Comparison of ENCODE assay signal across 32 cellular contexts in genomic region chr7:140067052-140067451, GRCh38. TPM values are rescaled to one million over a fixed set of nuclear protein-coding genes. Genes with fewer than 3 reads are reported as not detected.
"Had no signal": no experiment of that assay in that cellular context is flagged by ENCODE, and none has a peak within 500 bp of the region (broad histone marks: within the 10 kb centered on the region; RNA-seq: fewer than 3 reads in every experiment).

No MANE protein-coding gene starts in this region.

- H3K4me1 Mint-ChIP-seq: nephron; neural progenitor cell; stimulated activated memory B cell treated with anti-CD40 and anti-IgM and Interleukin-4, amounts not matched to agents 10 μg/mL and 1 μg/mL and 100 μg/mL, for 72 hours had no signal

- H3K4me2 ChIP-seq: neural progenitor cell, smooth muscle cell had no signal

- H3K79me2 ChIP-seq: parathyroid adenoma had no signal

- H3K27me3 ChIP-seq: ovary, spleen, testis, tibial artery, transverse colon, upper lobe of right lung, uterus had no signal

- H3K9ac ChIP-seq: neural progenitor cell, parathyroid adenoma had no signal

- H3K36me3 ChIP-seq: neural progenitor cell, ovary, spleen, suprapubic skin, tibial artery, transverse colon, upper lobe of right lung, uterus had no signal

- H3K4me3 Mint-ChIP-seq: natural killer cell; nephron; neural progenitor cell; stimulated activated memory B cell treated with anti-CD40 and anti-IgM and Interleukin-4, amounts not matched to agents 10 μg/mL and 1 μg/mL and 100 μg/mL, for 72 hours; stimulated activated naive CD8-positive, alpha-beta T cell treated with anti-CD3 and anti-CD28 coated beads, Interleukin-15, amount 100 ng/mL, for 72 hours; type B pancreatic cell had no signal

- H3K27ac Mint-ChIP-seq: natural killer cell; nephron; neural progenitor cell; progenitor cell of endocrine pancreas; stimulated activated memory B cell treated with anti-CD40 and anti-IgM and Interleukin-4, amounts not matched to agents 10 μg/mL and 1 μg/mL and 100 μg/mL, for 72 hours; stimulated activated naive CD8-positive, alpha-beta T cell treated with anti-CD3 and anti-CD28 coated beads, Interleukin-15, amount 100 ng/mL, for 72 hours; type B pancreatic cell had no signal

- H3K27ac ChIP-seq: neural progenitor cell, ovary, parathyroid adenoma, psoas muscle, skin epidermis, spleen, suprapubic skin, testis, tibial artery, transverse colon, upper lobe of right lung, uterus had no signal

- ATAC-seq: natural killer cell; psoas muscle; right cardiac atrium; sciatic nerve; stimulated activated memory B cell treated with anti-CD40 and anti-IgM and Interleukin-4, amounts not matched to agents 10 μg/mL and 1 μg/mL and 100 μg/mL, for 72 hours; stimulated activated naive CD8-positive, alpha-beta T cell treated with anti-CD3 and anti-CD28 coated beads, Interleukin-15, amount 100 ng/mL, for 72 hours; stimulated activated naive CD8-positive, alpha-beta T cell treated with anti-CD3 and anti-CD28 coated beads, Interleukin-15, Interleukin-2, amounts not matched to agents 100 U/mL and 50 U/mL, for 24 hours; upper lobe of right lung had no signal

- H3K9me3 ChIP-seq: ovary, testis had no signal

- H3K4me3 ChIP-seq: neural progenitor cell, ovary, psoas muscle, skin epidermis, smooth muscle cell, spleen, suprapubic skin, testis, tibial artery, transverse colon, upper lobe of right lung, uterus had no signal

- DNase-seq: natural killer cell; occipital lobe; ovary; posterior cingulate gyrus; psoas muscle; right cardiac atrium; spleen; stimulated activated CD4-positive, alpha-beta T cell treated with anti-CD3 and anti-CD28 coated beads, Interleukin-12 subunit alpha, Interleukin-12 subunit beta, amount 100 ng/mL, for 4 hours; stimulated activated CD4-positive, alpha-beta T cell treated with anti-CD3 and anti-CD28 coated beads, Interleukin-1b, Interleukin-23, amount 100 ng/mL, for 48 hours; stimulated activated CD4-positive, alpha-beta T cell treated with anti-CD3 and anti-CD28 coated beads, Interleukin-4, amount 100 ng/mL, for 1 hour; stimulated activated CD4-positive, alpha-beta T cell treated with anti-CD3 and anti-CD28 coated beads, Interleukin-4, amount 100 ng/mL, for 4 hours; stimulated activated CD8-positive, alpha-beta memory T cell treated with anti-CD3 and anti-CD28 coated beads, Interleukin-4, amount 100 ng/mL, for 48 hours; stimulated activated naive CD4-positive, alpha-beta T cell; stimulated activated naive CD8-positive, alpha-beta T cell treated with anti-CD3 and anti-CD28 coated beads, Interleukin-15, amount 100 ng/mL, for 72 hours; stimulated activated naive CD8-positive, alpha-beta T cell treated with anti-CD3 and anti-CD28 coated beads, Interleukin-15, Interleukin-2, amounts not matched to agents 100 U/mL and 50 U/mL, for 24 hours; substantia nigra; testis; tibial artery; transverse colon; upper lobe of right lung; uterus had no signal

- H2AFZ ChIP-seq: neural progenitor cell, parathyroid adenoma had no signal

- H3K4me1 ChIP-seq: neural progenitor cell, parathyroid adenoma, psoas muscle, testis, uterus had no signal

- H3K27me3 Mint-ChIP-seq: stimulated activated memory B cell treated with anti-CD40 and anti-IgM and Interleukin-4, amounts not matched to agents 10 μg/mL and 1 μg/mL and 100 μg/mL, for 72 hours; stimulated activated naive CD8-positive, alpha-beta T cell treated with anti-CD3 and anti-CD28 coated beads, Interleukin-15, amount 100 ng/mL, for 72 hours had no signal

RNA-seq across cellular contexts. Expression of gene PARP12, which starts 4.3 kb away (rescaled TPM):
- polyA plus RNA-seq: neural cell had no signal
